24 cellular contexts compared by ENCODE assay signal in the genomic region with DNA sequence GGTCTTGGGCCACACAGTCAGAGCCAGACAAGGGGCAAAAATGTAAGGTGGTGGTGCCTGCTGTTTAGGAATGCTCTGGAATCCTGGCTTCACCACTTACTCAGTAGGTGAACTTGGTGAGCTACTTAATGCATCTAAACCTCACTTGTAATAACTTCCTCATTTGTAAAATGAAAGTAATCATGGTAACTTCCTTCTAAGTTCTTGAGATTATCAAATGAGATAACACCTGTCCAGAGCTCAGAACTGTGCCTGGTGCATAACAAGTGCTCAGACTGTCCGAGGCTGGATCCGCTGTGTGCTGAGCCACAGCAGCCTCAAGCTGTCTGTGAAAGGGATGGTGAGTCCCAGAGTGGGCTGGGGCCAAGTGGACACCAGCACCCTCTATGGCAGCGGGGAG.
DNase-seq lines count a peak whose midpoint lies in the region; ATAC-seq, FAIRE-seq and TF ChIP-seq lines count a peak whose summit lies in the region.
"Had no signal": no experiment of that assay in that cellular context is flagged by ENCODE, and none has a peak within 500 bp of the region (broad histone marks: within the 10 kb centered on the region; RNA-seq: fewer than 3 reads in every experiment).

No MANE protein-coding gene starts in this region.

- no TSS peak for BruUV-seq in GM12878 (replicated peaks; lab: Mats Ljungman, UMichigan)

- H3K4me1 ChIP-seq in Karpas-422 (ENCODE audit: low read length) (peaks cover 6% of the 10 kb centered on the region), GM12878 (ENCODE audit: control insufficient read depth, insufficient read depth, low read length) (no peaks in the 10 kb centered on the region), neutrophil (ENCODE audit: control insufficient read depth in 1 of 2, insufficient read depth in 1 of 2, low read depth in 1 of 2, low read length in 1 of 2) (peaks cover 8 to 10% of the 10 kb centered on the region in 2 experiments)
- H3K4me1 ChIP-seq: BLaER1 had no signal

- SMC1A ChIA-PET in GM12878 (lab: Charles Lee; ENCODE audit: uncharacterized antibody, unreplicated experiment): no interaction called here

- H4K20me1 ChIP-seq in Karpas-422 (ENCODE audit: insufficient read depth, low read depth, low read length) (no peaks in the 10 kb centered on the region), GM12878 (ENCODE audit: control insufficient read depth, insufficient read depth) (no peaks in the 10 kb centered on the region)
- H4K20me1 ChIP-seq: BLaER1 had no signal

- TF ChIP-seq RAD21 in GM12878 (IDR thresholded peaks at IDR 0.05; ENCODE audit: insufficient read depth, low read depth, low read length): no peak

- H3K4me3 ChIP-seq in GM06990 (replicated peaks; ENCODE audit: low read depth, low read length) (no peak overlapping the region), Karpas-422 (ENCODE audit: low read length) (no peak overlapping the region), GM12878 (no peak overlapping the region), neutrophil (ENCODE audit: low read depth in 1 of 2, low read length in 1 of 2) (no peak overlapping the region)
- H3K4me3 ChIP-seq: BLaER1, MG63, SJSA1 had no signal

- peak; percentile 6 for DNase-seq in GM06990 (ENCODE audit: extremely low read depth, insufficient read length)
- DNase-seq in Karpas-422: peak; percentile 53
- no peak for DNase-seq in GM12878 (ENCODE audit: low read depth, low spot score)
- DNase-seq in NOMO-1 treated with dmso at 0.1 percent for 144 hours (lab: John Stamatoyannopoulos, UW; ENCODE audit: unreplicated experiment): no peak
- DNase-seq in NCI-H2029 treated with DMSO at 0.1 percent for 48 hours (lab: John Stamatoyannopoulos, UW): no peak
- DNase-seq: CD4-positive, alpha-beta T cell; KBM-7; MG63; NCI-H1048; NCI-H1417; NCI-H1694 treated with DMSO at 0.1 percent for 48 hours; NCI-H2081 treated with DMSO at 0.1 percent for 48 hours; NCI-H2171; NCI-H226; NCI-H510A; NCI-H69; PC-3 had no signal

- no peak for FAIRE-seq in GM12878 (lab: Jason Lieb, UNC)
- FAIRE-seq: D721Med, H54 had no signal

- no peak for TF ChIP-seq EP300 in GM12878 (IDR thresholded peaks at IDR 0.05; ENCODE audit: borderline replicate concordance in 1 of 2, control insufficient read depth in 1 of 2, low read depth in 2 of 2, low read length in 2 of 2)

- H3K9me3 ChIP-seq in Karpas-422 (ENCODE audit: low read length): no peaks in the 10 kb centered on the region
- H3K9me3 ChIP-seq in GM12878 (replicated peaks; ENCODE audit: control insufficient read depth, insufficient read depth, low read length): no peaks in the 10 kb centered on the region
- no peaks in the 10 kb centered on the region for H3K9me3 ChIP-seq in neutrophil
- H3K9me3 ChIP-seq: BLaER1, MG63, SJSA1 had no signal

- intact Hi-C loops in GM12878 (cut with micrococcal nuclease; ENCODE audit: unreplicated experiment): no loop called here

- CTCF ChIA-PET in GM12878 (lab: Yijun Ruan, JAX): interaction anchor here (0.7 to 1.2 kb wide), 2 partner anchors 17 to 41 kb away, joined by 3 read pairs; no protein-coding TSS in a partner anchor

- POLR2A ChIA-PET in GM12878 (lab: Charles Lee): no interaction called here

- H3K9me2 ChIP-seq in Karpas-422 (replicated peaks; ENCODE audit: insufficient read depth, low read length): no peaks in the 10 kb centered on the region

- WGBS in GM12878 (ENCODE audit: insufficient coverage, insufficient replicate concordance, low lambda C conversion rate, missing lambda C conversion rate): 43% methylated on average over 3 of the region's 3 CpGs

- no peak for TF ChIP-seq POLR2A in GM12878 (IDR thresholded peaks at IDR 0.05; ENCODE audit: low read depth, low read length)

- H3K9ac ChIP-seq in Karpas-422 (ENCODE audit: low read length) (no peak overlapping the region), GM12878 (ENCODE audit: control insufficient read depth, insufficient read depth, low read length) (no peak overlapping the region)
- H3K9ac ChIP-seq: BLaER1 had no signal

- H3K4me2 ChIP-seq in Karpas-422 (ENCODE audit: low read depth, low read length, poor library complexity, severe bottlenecking) (no peak overlapping the region), GM12878 (ENCODE audit: control insufficient read depth, insufficient read depth) (peak overlapping the region; percentile 22; the same call in 1 of the 2 replicates)
- H3K4me2 ChIP-seq: BLaER1 had no signal

- RAD21 ChIA-PET in GM12878 (lab: Charles Lee; ENCODE audit: unreplicated experiment): no interaction called here

- H3K27ac ChIP-seq in Karpas-422 (ENCODE audit: low read length): no peak overlapping the region
- no peak overlapping the region for H3K27ac ChIP-seq in GM12878 (ENCODE audit: control insufficient read depth, insufficient read depth)
- H3K27ac ChIP-seq in neutrophil: peak overlapping the region; percentile 37
- H3K27ac ChIP-seq: BLaER1, SJSA1 had no signal

- no peaks in the 10 kb centered on the region for H3K79me2 ChIP-seq in Karpas-422 (ENCODE audit: low read length)
- no peaks in the 10 kb centered on the region for H3K79me2 ChIP-seq in GM12878 (ENCODE audit: control insufficient read depth, insufficient read depth, low read length)

- TF ChIP-seq CTCF in GM06990 (IDR thresholded peaks at IDR 0.05; ENCODE audit: insufficient read depth, low read length, poor library complexity, severe bottlenecking): no peak
- TF ChIP-seq CTCF in GM12878 (IDR thresholded peaks at IDR 0.05 in 2 of 3, conservative IDR thresholded peaks at IDR 0.05 in 1 of 3; ENCODE audit: control insufficient read depth in 2 of 3, extremely low read depth in 1 of 3, insufficient read depth in 1 of 3, low read depth in 3 of 3, low read length in 3 of 3): no peak
- no peak for TF ChIP-seq CTCF in neutrophil (IDR thresholded peaks at IDR 0.05)

- in situ Hi-C loops in GM12878 (cut with MboI): no loop called here

- ATAC-seq in GM12878 (peak; percentile 40), GM18498 (IDR thresholded peaks at IDR 0.05; ENCODE audit: unreplicated experiment) (no peak), HG02938 (IDR thresholded peaks at IDR 0.05; ENCODE audit: unreplicated experiment) (no peak)
- ATAC-seq: PC-3 had no signal

- H2AFZ ChIP-seq in Karpas-422 (ENCODE audit: low read length) (no peak overlapping the region), GM12878 (ENCODE audit: control insufficient read depth, low read depth, low read length) (peak overlapping the region; percentile 35; the same call in 1 of the 2 replicates)

- H3K27me3 ChIP-seq in GM06990 (replicated peaks; ENCODE audit: control insufficient read depth, insufficient read depth, low read length) (no peaks in the 10 kb centered on the region; the same call in 1 of the 2 replicates), Karpas-422 (ENCODE audit: low read length) (no peaks in the 10 kb centered on the region), GM12878 (replicated peaks in 1 of 2; ENCODE audit: control insufficient read depth in 2 of 2, insufficient read depth in 2 of 2, low read length in 1 of 2) (no peaks in the 10 kb centered on the region; a peak in 1 of 4 replicates), neutrophil (no peaks in the 10 kb centered on the region)
- H3K27me3 ChIP-seq: BLaER1, MG63, SJSA1 had no signal

- H3K36me3 ChIP-seq in GM06990 (ENCODE audit: control insufficient read depth, insufficient read depth, low read length) (no peaks in the 10 kb centered on the region), Karpas-422 (ENCODE audit: insufficient read depth, low read length) (no peaks in the 10 kb centered on the region), GM12878 (ENCODE audit: control insufficient read depth in 2 of 2, insufficient read depth in 2 of 2, low read length in 1 of 2) (no peaks in the 10 kb centered on the region), neutrophil (no peaks in the 10 kb centered on the region)
- H3K36me3 ChIP-seq: BLaER1, MG63, SJSA1 had no signal

TF ChIP-seq in GM12878, 131 proteins besides CTCF, POLR2A, EP300 and RAD21 (continues in another document):
- no peak for TF ChIP-seq CHD4 (IDR thresholded peaks at IDR 0.05)
- TF ChIP-seq ETV6 (conservative IDR thresholded peaks at IDR 0.05 in 1 of 2, IDR thresholded peaks at IDR 0.05 in 1 of 2; ENCODE audit: borderline replicate concordance in 1 of 2, low read depth in 1 of 2): no peak
- TF ChIP-seq MYB (IDR thresholded peaks at IDR 0.05; ENCODE audit: borderline replicate concordance, low read depth, low read length): no peak
- TF ChIP-seq RUNX3 (IDR thresholded peaks at IDR 0.05; ENCODE audit: low read length): no peak
- no peak for TF ChIP-seq SPI1 (IDR thresholded peaks at IDR 0.05; ENCODE audit: borderline replicate concordance, insufficient read depth, low read depth, low read length)
- TF ChIP-seq NR2C2 (IDR thresholded peaks at IDR 0.05; ENCODE audit: borderline replicate concordance, control insufficient read depth, insufficient read length, low read depth): no peak
- TF ChIP-seq, protein P1, sequence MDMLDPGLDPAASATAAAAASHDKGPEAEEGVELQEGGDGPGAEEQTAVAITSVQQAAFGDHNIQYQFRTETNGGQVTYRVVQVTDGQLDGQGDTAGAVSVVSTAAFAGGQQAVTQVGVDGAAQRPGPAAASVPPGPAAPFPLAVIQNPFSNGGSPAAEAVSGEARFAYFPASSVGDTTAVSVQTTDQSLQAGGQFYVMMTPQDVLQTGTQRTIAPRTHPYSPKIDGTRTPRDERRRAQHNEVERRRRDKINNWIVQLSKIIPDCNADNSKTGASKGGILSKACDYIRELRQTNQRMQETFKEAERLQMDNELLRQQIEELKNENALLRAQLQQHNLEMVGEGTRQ (IDR thresholded peaks at IDR 0.05; ENCODE audit: borderline replicate concordance, low read depth, low read length): no peak
- TF ChIP-seq, protein P2, sequence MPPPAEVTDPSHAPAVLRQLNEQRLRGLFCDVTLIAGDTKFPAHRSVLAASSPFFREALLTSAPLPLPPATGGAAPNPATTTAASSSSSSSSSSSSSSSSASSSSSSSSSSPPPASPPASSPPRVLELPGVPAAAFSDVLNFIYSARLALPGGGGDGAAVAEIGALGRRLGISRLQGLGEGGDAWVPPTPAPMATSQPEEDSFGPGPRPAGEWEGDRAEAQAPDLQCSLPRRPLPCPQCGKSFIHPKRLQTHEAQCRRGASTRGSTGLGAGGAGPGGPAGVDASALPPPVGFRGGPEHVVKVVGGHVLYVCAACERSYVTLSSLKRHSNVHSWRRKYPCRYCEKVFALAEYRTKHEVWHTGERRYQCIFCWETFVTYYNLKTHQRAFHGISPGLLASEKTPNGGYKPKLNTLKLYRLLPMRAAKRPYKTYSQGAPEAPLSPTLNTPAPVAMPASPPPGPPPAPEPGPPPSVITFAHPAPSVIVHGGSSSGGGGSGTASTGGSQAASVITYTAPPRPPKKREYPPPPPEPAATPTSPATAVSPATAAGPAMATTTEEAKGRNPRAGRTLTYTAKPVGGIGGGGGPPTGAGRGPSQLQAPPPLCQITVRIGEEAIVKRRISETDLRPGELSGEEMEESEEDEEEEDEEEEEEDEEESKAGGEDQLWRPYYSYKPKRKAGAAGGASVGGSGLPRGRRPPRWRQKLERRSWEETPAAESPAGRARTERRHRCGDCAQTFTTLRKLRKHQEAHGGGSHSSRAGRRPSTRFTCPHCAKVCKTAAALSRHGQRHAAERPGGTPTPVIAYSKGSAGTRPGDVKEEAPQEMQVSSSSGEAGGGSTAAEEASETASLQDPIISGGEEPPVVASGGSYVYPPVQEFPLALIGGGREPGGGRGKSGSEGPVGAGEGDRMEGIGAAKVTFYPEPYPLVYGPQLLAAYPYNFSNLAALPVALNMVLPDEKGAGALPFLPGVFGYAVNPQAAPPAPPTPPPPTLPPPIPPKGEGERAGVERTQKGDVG (CRISPR knock-in tag; IDR thresholded peaks at IDR 0.05): no peak

Comparison
In these comparisons a context has a peak if more than half of its experiments do, and no peak if none do; other contexts are left out.
1. DNase-seq: peak in GM06990 (single experiment) and Karpas-422 (single experiment); none in GM12878 (single experiment), NOMO-1 treated with dmso at 0.1 percent for 144 hours (single experiment) and NCI-H2029 treated with DMSO at 0.1 percent for 48 hours (single experiment).